ENCODE assay signal across 1 cellular context in genomic region chr12:116910645-116911449, GRCh38.
A peak's percentile ranks its signal among the peaks of the same experiment; 100 is the strongest.
TF ChIP-seq lines count a peak whose summit lies in the region.

A gene with protein sequence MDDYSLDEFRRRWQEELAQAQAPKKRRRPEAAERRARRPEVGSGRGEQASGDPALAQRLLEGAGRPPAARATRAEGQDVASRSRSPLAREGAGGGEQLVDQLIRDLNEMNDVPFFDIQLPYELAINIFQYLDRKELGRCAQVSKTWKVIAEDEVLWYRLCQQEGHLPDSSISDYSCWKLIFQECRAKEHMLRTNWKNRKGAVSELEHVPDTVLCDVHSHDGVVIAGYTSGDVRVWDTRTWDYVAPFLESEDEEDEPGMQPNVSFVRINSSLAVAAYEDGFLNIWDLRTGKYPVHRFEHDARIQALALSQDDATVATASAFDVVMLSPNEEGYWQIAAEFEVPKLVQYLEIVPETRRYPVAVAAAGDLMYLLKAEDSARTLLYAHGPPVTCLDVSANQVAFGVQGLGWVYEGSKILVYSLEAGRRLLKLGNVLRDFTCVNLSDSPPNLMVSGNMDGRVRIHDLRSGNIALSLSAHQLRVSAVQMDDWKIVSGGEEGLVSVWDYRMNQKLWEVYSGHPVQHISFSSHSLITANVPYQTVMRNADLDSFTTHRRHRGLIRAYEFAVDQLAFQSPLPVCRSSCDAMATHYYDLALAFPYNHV (plus strand): TSS chr12:116910950. CDS start chr12:116911038, 88 bp downstream.

TF ChIP-seq in GM12878, 131 proteins besides CTCF, POLR2A, EP300 and RAD21 (continued from another document and continues in another):
- TF ChIP-seq, protein P1, sequence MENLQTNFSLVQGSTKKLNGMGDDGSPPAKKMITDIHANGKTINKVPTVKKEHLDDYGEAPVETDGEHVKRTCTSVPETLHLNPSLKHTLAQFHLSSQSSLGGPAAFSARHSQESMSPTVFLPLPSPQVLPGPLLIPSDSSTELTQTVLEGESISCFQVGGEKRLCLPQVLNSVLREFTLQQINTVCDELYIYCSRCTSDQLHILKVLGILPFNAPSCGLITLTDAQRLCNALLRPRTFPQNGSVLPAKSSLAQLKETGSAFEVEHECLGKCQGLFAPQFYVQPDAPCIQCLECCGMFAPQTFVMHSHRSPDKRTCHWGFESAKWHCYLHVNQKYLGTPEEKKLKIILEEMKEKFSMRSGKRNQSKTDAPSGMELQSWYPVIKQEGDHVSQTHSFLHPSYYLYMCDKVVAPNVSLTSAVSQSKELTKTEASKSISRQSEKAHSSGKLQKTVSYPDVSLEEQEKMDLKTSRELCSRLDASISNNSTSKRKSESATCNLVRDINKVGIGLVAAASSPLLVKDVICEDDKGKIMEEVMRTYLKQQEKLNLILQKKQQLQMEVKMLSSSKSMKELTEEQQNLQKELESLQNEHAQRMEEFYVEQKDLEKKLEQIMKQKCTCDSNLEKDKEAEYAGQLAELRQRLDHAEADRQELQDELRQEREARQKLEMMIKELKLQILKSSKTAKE (IDR thresholded peaks at IDR 0.05; ENCODE audit: low read depth, poor library complexity, severe bottlenecking): no peak
- TF ChIP-seq ZNF687 (IDR thresholded peaks at IDR 0.05) (peak; percentile 68; the same call in 1 of the 2 replicates), CUX1 (IDR thresholded peaks at IDR 0.05; ENCODE audit: insufficient replicate concordance, low read depth, low read length) (no peak), ETV6 (conservative IDR thresholded peaks at IDR 0.05 in 1 of 2, IDR thresholded peaks at IDR 0.05 in 1 of 2; ENCODE audit: borderline replicate concordance in 1 of 2, low read depth in 1 of 2) (0 out of 4 replicates have a peak, but pooled peaks of 1 of the 2 experiments have one; percentile 16), JUNB (IDR thresholded peaks at IDR 0.05) (no peak), FOXK2 (IDR thresholded peaks at IDR 0.05) (no peak), YY1 (IDR thresholded peaks at IDR 0.05; ENCODE audit: low read depth, low read length) (peak; percentile 76), E2F8 (IDR thresholded peaks at IDR 0.05; ENCODE audit: low read depth, partially characterized antibody) (no peak), DPF2 (IDR thresholded peaks at IDR 0.05) (peak; percentile 83), NFIC (IDR thresholded peaks at IDR 0.05; ENCODE audit: low read depth, low read length) (no peak), E4F1 (IDR thresholded peaks at IDR 0.05; ENCODE audit: borderline replicate concordance, partially characterized antibody) (no peak), RCOR1 (conservative IDR thresholded peaks at IDR 0.05; ENCODE audit: low read depth, low read length) (no peak), TAF1 (IDR thresholded peaks at IDR 0.05; ENCODE audit: borderline replicate concordance, low read depth, low read length) (peak; percentile 75; the same call in 1 of the 2 replicates), YBX1 (IDR thresholded peaks at IDR 0.05) (no peak), HCFC1 (IDR thresholded peaks at IDR 0.05; ENCODE audit: low read length) (peak; percentile 67), NFXL1 (IDR thresholded peaks at IDR 0.05; ENCODE audit: borderline replicate concordance) (no peak), EZH2 (IDR thresholded peaks at IDR 0.05; ENCODE audit: borderline replicate concordance, control insufficient read depth, low read depth, low read length) (no peak), NR2C1 (IDR thresholded peaks at IDR 0.05) (no peak), SMAD1 (IDR thresholded peaks at IDR 0.05; ENCODE audit: low read depth, partially characterized antibody) (no peak), EED (IDR thresholded peaks at IDR 0.05; ENCODE audit: low read depth) (peak; percentile 56), EGR1 (IDR thresholded peaks at IDR 0.05; ENCODE audit: borderline replicate concordance in 1 of 2, low read depth in 2 of 2, low read length in 2 of 2) (peak; percentile 71 to 95), NFYA (IDR thresholded peaks at IDR 0.05; ENCODE audit: borderline replicate concordance, low read depth, low read length) (no peak), ZNF24 (IDR thresholded peaks at IDR 0.05) (peak; percentile 62; the same call in 1 of the 2 replicates), ATF7 (IDR thresholded peaks at IDR 0.05; ENCODE audit: low read depth) (no peak), ZBED1 (IDR thresholded peaks at IDR 0.05; ENCODE audit: borderline replicate concordance) (no peak)
- TF ChIP-seq, protein P2, sequence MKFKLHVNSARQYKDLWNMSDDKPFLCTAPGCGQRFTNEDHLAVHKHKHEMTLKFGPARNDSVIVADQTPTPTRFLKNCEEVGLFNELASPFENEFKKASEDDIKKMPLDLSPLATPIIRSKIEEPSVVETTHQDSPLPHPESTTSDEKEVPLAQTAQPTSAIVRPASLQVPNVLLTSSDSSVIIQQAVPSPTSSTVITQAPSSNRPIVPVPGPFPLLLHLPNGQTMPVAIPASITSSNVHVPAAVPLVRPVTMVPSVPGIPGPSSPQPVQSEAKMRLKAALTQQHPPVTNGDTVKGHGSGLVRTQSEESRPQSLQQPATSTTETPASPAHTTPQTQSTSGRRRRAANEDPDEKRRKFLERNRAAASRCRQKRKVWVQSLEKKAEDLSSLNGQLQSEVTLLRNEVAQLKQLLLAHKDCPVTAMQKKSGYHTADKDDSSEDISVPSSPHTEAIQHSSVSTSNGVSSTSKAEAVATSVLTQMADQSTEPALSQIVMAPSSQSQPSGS (IDR thresholded peaks at IDR 0.05; ENCODE audit: low read length): no peak
- TF ChIP-seq, protein P3, sequence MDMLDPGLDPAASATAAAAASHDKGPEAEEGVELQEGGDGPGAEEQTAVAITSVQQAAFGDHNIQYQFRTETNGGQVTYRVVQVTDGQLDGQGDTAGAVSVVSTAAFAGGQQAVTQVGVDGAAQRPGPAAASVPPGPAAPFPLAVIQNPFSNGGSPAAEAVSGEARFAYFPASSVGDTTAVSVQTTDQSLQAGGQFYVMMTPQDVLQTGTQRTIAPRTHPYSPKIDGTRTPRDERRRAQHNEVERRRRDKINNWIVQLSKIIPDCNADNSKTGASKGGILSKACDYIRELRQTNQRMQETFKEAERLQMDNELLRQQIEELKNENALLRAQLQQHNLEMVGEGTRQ (IDR thresholded peaks at IDR 0.05; ENCODE audit: borderline replicate concordance, low read depth, low read length): no peak; the same call in 1 of the 2 replicates
- TF ChIP-seq, protein P4, sequence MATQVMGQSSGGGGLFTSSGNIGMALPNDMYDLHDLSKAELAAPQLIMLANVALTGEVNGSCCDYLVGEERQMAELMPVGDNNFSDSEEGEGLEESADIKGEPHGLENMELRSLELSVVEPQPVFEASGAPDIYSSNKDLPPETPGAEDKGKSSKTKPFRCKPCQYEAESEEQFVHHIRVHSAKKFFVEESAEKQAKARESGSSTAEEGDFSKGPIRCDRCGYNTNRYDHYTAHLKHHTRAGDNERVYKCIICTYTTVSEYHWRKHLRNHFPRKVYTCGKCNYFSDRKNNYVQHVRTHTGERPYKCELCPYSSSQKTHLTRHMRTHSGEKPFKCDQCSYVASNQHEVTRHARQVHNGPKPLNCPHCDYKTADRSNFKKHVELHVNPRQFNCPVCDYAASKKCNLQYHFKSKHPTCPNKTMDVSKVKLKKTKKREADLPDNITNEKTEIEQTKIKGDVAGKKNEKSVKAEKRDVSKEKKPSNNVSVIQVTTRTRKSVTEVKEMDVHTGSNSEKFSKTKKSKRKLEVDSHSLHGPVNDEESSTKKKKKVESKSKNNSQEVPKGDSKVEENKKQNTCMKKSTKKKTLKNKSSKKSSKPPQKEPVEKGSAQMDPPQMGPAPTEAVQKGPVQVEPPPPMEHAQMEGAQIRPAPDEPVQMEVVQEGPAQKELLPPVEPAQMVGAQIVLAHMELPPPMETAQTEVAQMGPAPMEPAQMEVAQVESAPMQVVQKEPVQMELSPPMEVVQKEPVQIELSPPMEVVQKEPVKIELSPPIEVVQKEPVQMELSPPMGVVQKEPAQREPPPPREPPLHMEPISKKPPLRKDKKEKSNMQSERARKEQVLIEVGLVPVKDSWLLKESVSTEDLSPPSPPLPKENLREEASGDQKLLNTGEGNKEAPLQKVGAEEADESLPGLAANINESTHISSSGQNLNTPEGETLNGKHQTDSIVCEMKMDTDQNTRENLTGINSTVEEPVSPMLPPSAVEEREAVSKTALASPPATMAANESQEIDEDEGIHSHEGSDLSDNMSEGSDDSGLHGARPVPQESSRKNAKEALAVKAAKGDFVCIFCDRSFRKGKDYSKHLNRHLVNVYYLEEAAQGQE (IDR thresholded peaks at IDR 0.05; ENCODE audit: low read depth, low read length): no peak
